In the genomic region with DNA sequence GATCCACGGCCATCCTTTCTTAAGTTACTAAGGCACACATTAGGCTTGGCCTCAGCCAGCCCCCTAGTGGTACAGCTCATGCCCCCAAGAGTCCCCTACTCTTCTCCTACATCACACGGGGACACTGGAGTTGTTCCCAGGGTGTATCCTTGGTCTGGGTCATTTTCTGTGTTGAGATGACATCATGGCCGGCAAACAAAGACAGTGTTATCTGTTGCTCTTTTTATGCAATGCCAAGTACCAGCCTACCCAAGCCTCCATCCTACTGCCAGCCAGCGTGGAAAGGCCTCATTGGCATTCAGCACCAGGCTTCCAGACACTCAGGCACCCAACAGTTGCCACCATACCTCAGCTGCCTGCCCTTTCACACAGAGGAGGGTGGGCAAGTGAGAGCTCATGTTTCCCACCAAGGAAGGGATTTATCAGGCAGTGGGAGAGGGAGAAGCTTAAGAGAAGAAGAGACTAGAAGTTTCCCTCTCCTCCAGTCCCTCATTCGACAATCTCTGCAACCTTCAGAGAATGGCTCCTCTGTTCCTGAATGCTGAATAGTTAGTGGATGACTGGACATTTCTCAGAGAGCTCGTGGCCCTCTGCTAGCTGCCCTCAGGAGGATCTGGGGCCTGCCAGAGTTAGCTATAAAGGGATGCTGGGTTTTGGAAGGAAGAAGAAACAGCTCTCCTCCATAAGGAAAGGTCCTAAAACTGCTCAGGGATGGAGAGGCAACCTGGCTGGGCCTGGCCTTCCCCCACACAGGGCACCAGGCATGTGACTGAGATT, we compare ENCODE assay signal across 12 cellular contexts. TPM values are rescaled to one million over a fixed set of nuclear protein-coding genes. Genes with fewer than 3 reads are reported as not detected.
DNase-seq lines count a peak whose midpoint lies in the region; ATAC-seq, FAIRE-seq and TF ChIP-seq lines count a peak whose summit lies in the region.
"Had no signal": no experiment of that assay in that cellular context is flagged by ENCODE, and none has a peak within 500 bp of the region (broad histone marks: within the 10 kb centered on the region; RNA-seq: fewer than 3 reads in every experiment).

No MANE protein-coding gene starts in this region.

- no peak for FAIRE-seq in astrocyte (lab: Jason Lieb, UNC)
- FAIRE-seq in kidney (lab: Jason Lieb, UNC), result no peak

- H3K27me3 ChIP-seq in astrocyte (ENCODE audit: insufficient read depth, low read length), result no peaks in the 10 kb centered on the region

- POLR2A ChIA-PET in activated CD4-positive, alpha-beta T cell treated with anti-CD3 and anti-CD28 coated beads for 36 hours (lab: Charles Lee), result no interaction called here

- CTCF ChIA-PET in activated CD4-positive, alpha-beta T cell treated with anti-CD3 and anti-CD28 coated beads for 36 hours (lab: Charles Lee), result interaction anchor here (1.3 to 2.7 kb wide), 3 partner anchors 9 to 25 kb away, joined by 3 to 11 read pairs (median 4); no protein-coding TSS in a partner anchor

- no peaks in the 10 kb centered on the region for H3K79me2 ChIP-seq in astrocyte (ENCODE audit: insufficient read depth, low read length)

- H3K27me3 Mint-ChIP-seq in astrocyte (ENCODE audit: low read depth, unreplicated experiment), result no peaks in the 10 kb centered on the region
- no peaks in the 10 kb centered on the region for H3K27me3 Mint-ChIP-seq in activated CD4-positive, alpha-beta T cell treated with anti-CD3 and anti-CD28 coated beads for 36 hours

- H3K4me2 ChIP-seq in astrocyte (ENCODE audit: low read length), result no peak overlapping the region

- peak overlapping the region; percentile 74 for H2AFZ ChIP-seq in astrocyte (ENCODE audit: low read depth, low read length)

- H3K4me3 ChIP-seq in astrocyte (ENCODE audit: insufficient read depth, low read depth, low read length), result no peak overlapping the region
- H3K4me3 ChIP-seq in kidney (ENCODE audit: low read length in 2 of 2), result no peak overlapping the region

- no peaks in the 10 kb centered on the region for H3K9me3 ChIP-seq in astrocyte (ENCODE audit: insufficient read depth, low read depth, low read length)
- no peaks in the 10 kb centered on the region for H3K9me3 ChIP-seq in kidney (ENCODE audit: control insufficient read depth in 1 of 2, low read length in 2 of 2)

- H3K36me3 ChIP-seq in astrocyte (ENCODE audit: insufficient read depth, low read length) (no peaks in the 10 kb centered on the region), kidney (ENCODE audit: control insufficient read depth in 1 of 2, insufficient read depth in 2 of 2, low read length in 2 of 2) (no peaks in the 10 kb centered on the region)

- no peak for DNase-seq in left cardiac atrium
- DNase-seq in Right ventricle myocardium inferior (ENCODE audit: missing footprints), result no peak
- no peak for DNase-seq in astrocyte (ENCODE audit: low read depth)
- peak; percentile 39 for DNase-seq in iPS-NIHi7 (ENCODE audit: extremely low spot score)
- no peak for DNase-seq in activated CD8-positive, alpha-beta memory T cell treated with anti-CD3 and anti-CD28 coated beads for 24 hours
- DNase-seq in kidney, result no peak
- DNase-seq in activated CD4-positive, alpha-beta T cell treated with anti-CD3 and anti-CD28 coated beads for 36 hours, result no peak
- DNase-seq in dermis blood vessel endothelial cell, result no peak
- DNase-seq: activated T-cell treated with anti-CD3 and anti-CD28 coated beads for 4 hours, KBM-7, NCI-H526 had no signal

- no peaks in the 10 kb centered on the region for H3K9me3 Mint-ChIP-seq in astrocyte (ENCODE audit: unreplicated experiment)
- no peaks in the 10 kb centered on the region for H3K9me3 Mint-ChIP-seq in activated CD4-positive, alpha-beta T cell treated with anti-CD3 and anti-CD28 coated beads for 36 hours (ENCODE audit: low read depth)
- H3K9me3 Mint-ChIP-seq: T-helper 2 cell treated with Interferon-gamma antibody and Interleukin-4, amounts not matched to agents 5 μg/mL and 100 μg/mL, for 36 hours had no signal

- H3K9ac ChIP-seq in astrocyte (ENCODE audit: low read length) (no peak overlapping the region), kidney (ENCODE audit: low read length in 2 of 2) (no peak overlapping the region)

- H3K27ac ChIP-seq in astrocyte (ENCODE audit: low read depth, low read length) (no peak overlapping the region), kidney (ENCODE audit: low read depth in 2 of 2, low read length in 2 of 2) (no peak overlapping the region)

- ATAC-seq in left cardiac atrium (peak; percentile 30 to 46), Right ventricle myocardium inferior (no peak)
- ATAC-seq in activated CD4-positive, alpha-beta T cell treated with anti-CD3 and anti-CD28 coated beads for 36 hours, result no peak

- no peak overlapping the region for H3K27ac Mint-ChIP-seq in astrocyte (ENCODE audit: unreplicated experiment)
- H3K27ac Mint-ChIP-seq in activated CD4-positive, alpha-beta T cell treated with anti-CD3 and anti-CD28 coated beads for 36 hours, result no peak overlapping the region
- H3K27ac Mint-ChIP-seq: T-helper 2 cell treated with Interferon-gamma antibody and Interleukin-4, amounts not matched to agents 5 μg/mL and 100 μg/mL, for 36 hours had no signal

- H3K4me3 Mint-ChIP-seq in astrocyte (ENCODE audit: unreplicated experiment), result no peak overlapping the region
- no peak overlapping the region for H3K4me3 Mint-ChIP-seq in activated CD4-positive, alpha-beta T cell treated with anti-CD3 and anti-CD28 coated beads for 36 hours
- H3K4me3 Mint-ChIP-seq: T-helper 2 cell treated with Interferon-gamma antibody and Interleukin-4, amounts not matched to agents 5 μg/mL and 100 μg/mL, for 36 hours had no signal

- intact Hi-C loops in left cardiac atrium (cut with DNase I), result no loop called here
- intact Hi-C loops in Right ventricle myocardium inferior (cut with DNase I), result no loop called here
- intact Hi-C loops in kidney (cut with DNase I), result no loop called here
- intact Hi-C loops in activated CD4-positive, alpha-beta T cell treated with anti-CD3 and anti-CD28 coated beads for 36 hours (cut with DNase I, micrococcal nuclease), result no loop called here

- no peaks in the 10 kb centered on the region for H4K20me1 ChIP-seq in astrocyte (ENCODE audit: insufficient read depth, low read length)

- no peak for TF ChIP-seq CTCF in astrocyte (IDR thresholded peaks at IDR 0.05; ENCODE audit: insufficient read depth, low read depth, low read length)
- TF ChIP-seq CTCF in kidney (IDR thresholded peaks at IDR 0.05; ENCODE audit: borderline replicate concordance, extremely low read depth, insufficient read depth), result no peak

- no peaks in the 10 kb centered on the region for H3K4me1 Mint-ChIP-seq in astrocyte (ENCODE audit: low read depth, unreplicated experiment)
- H3K4me1 Mint-ChIP-seq in activated CD4-positive, alpha-beta T cell treated with anti-CD3 and anti-CD28 coated beads for 36 hours, result peaks cover 2% of the 10 kb centered on the region

- no peaks in the 10 kb centered on the region for H3K36me3 Mint-ChIP-seq in astrocyte (ENCODE audit: low read depth, unreplicated experiment)
- H3K36me3 Mint-ChIP-seq in activated CD4-positive, alpha-beta T cell treated with anti-CD3 and anti-CD28 coated beads for 36 hours (ENCODE audit: low read depth), result no peaks in the 10 kb centered on the region

- H3K4me1 ChIP-seq in astrocyte (ENCODE audit: insufficient read depth, low read length) (peaks cover 6% of the 10 kb centered on the region), kidney (ENCODE audit: control insufficient read depth in 1 of 2, insufficient read depth in 1 of 2, low read depth in 1 of 2, low read length in 2 of 2) (no peaks in the 10 kb centered on the region)

RNA-seq across cellular contexts. Expression of gene CBR1, which starts 17.7 kb away (rescaled TPM):
- total RNA-seq in left cardiac atrium, result 10 to 100 TPM; 25.3 to 34.8 TPM
- 28.5 TPM for total RNA-seq in Right ventricle myocardium inferior
- total RNA-seq in astrocyte, result 20.3 and 21.3 TPM in 2 replicates
- 94.3 TPM for total RNA-seq in kidney
- 379 TPM for polyA plus RNA-seq in kidney (ENCODE audit: insufficient read depth, low read depth, low replicate concordance)
- 10 to 100 TPM; 48.6 to 54.1 TPM for total RNA-seq in activated CD4-positive, alpha-beta T cell treated with anti-CD3 and anti-CD28 coated beads for 36 hours
- total RNA-seq in dermis blood vessel endothelial cell, result 37.3 and 84.5 TPM in 2 replicates

RNA-seq across cellular contexts. Expression of gene SETD4, which starts 27.2 kb away (rescaled TPM):
- total RNA-seq in left cardiac atrium, result 10 to 100 TPM; 11.5 TPM
- total RNA-seq in Right ventricle myocardium inferior, result 9.8 TPM
- 14.8 and 16.0 TPM in 2 replicates for total RNA-seq in astrocyte
- total RNA-seq in kidney, result 22.5 TPM
- 14.2 TPM for polyA plus RNA-seq in kidney (ENCODE audit: insufficient read depth, low read depth, low replicate concordance)
- total RNA-seq in activated CD4-positive, alpha-beta T cell treated with anti-CD3 and anti-CD28 coated beads for 36 hours, result 10 to 100 TPM; 11.0 to 17.6 TPM
- 9.9 and 16.8 TPM in 2 replicates for total RNA-seq in dermis blood vessel endothelial cell

RNA-seq across cellular contexts. Expression of gene CBR3, which starts 47.3 kb away (rescaled TPM):
- total RNA-seq in left cardiac atrium, result 1 to 10 TPM; 4.9 to 7.5 TPM
- 2.5 TPM for total RNA-seq in Right ventricle myocardium inferior
- 2.3 and 2.8 TPM in 2 replicates for total RNA-seq in astrocyte
- 2.6 TPM for total RNA-seq in kidney
- 5.9 TPM for polyA plus RNA-seq in kidney (ENCODE audit: insufficient read depth, low read depth, low replicate concordance)
- 10 to 100 TPM; 12.5 to 16.8 TPM for total RNA-seq in activated CD4-positive, alpha-beta T cell treated with anti-CD3 and anti-CD28 coated beads for 36 hours
- 5.8 and 6.8 TPM in 2 replicates for total RNA-seq in dermis blood vessel endothelial cell

Comparison
In these comparisons a context has a peak if more than half of its experiments do, and no peak if none do; other contexts are left out.
1. ATAC-seq: peak in left cardiac atrium (2 of 2); none in Right ventricle myocardium inferior (single experiment) and activated CD4-positive, alpha-beta T cell treated with anti-CD3 and anti-CD28 coated beads for 36 hours (single experiment).